ENCODE assay signal across 20 cellular contexts in the genomic region with DNA sequence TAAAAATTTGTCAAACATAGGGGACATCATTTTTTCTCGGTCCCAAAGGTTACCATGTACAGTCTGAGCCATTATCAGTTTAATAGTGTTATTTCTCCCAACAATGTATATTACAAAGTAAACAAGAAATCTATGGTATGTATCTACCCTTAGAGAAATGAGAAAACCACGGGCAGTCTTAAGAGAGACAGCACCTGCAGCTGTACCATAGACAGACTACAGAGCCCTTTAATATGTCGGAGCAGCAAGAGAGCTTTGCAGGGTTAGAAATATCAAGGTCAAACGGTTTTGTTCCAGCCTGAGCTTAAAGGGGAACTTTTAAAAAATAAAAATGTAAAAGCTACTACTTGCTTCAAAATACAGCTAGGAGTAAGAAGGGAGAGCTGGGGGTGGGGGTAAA. TPM values are rescaled to one million over a fixed set of nuclear protein-coding genes. Genes with fewer than 3 reads are reported as not detected.
A peak's percentile ranks its signal among the peaks of the same experiment; 100 is the strongest.
DNase-seq lines count a peak whose midpoint lies in the region; ATAC-seq, FAIRE-seq and TF ChIP-seq lines count a peak whose summit lies in the region.
"Had no signal": no experiment of that assay in that cellular context is flagged by ENCODE, and none has a peak within 500 bp of the region (broad histone marks: within the 10 kb centered on the region; RNA-seq: fewer than 3 reads in every experiment).

No MANE protein-coding gene starts in this region.

- H3K27ac ChIP-seq in mesenchymal stem cell (ENCODE audit: low read length, poor library complexity, severe bottlenecking) (no peak overlapping the region), testis (peak overlapping the region; percentile 9 to 25)
- H3K27ac ChIP-seq: 22Rv1, HL-60, SJCRH30 had no signal

- H4K91ac ChIP-seq in mesenchymal stem cell (ENCODE audit: low read length), result no peak overlapping the region

- peaks cover 25% of the 10 kb centered on the region for H3K79me1 ChIP-seq in mesenchymal stem cell (replicated peaks; ENCODE audit: low read length, poor library complexity, severe bottlenecking)

- no peaks in the 10 kb centered on the region for H3K9me3 Mint-ChIP-seq in activated CD4-positive, alpha-beta T cell treated with anti-CD3 and anti-CD28 coated beads for 36 hours (ENCODE audit: low read depth)
- H3K9me3 Mint-ChIP-seq in activated CD4-positive, alpha-beta T cell treated with anti-CD3 and anti-CD28 coated beads, Interleukin-2, amount 10 ng/mL, durations not matched to agents 24 days and 14 days, result no peaks in the 10 kb centered on the region
- H3K9me3 Mint-ChIP-seq in activated B cell treated with CpG ODN at 0.5 μM for 24 hours, result no peaks in the 10 kb centered on the region
- H3K9me3 Mint-ChIP-seq: CD4-positive, alpha-beta T cell had no signal

- H2BK15ac ChIP-seq in mesenchymal stem cell (ENCODE audit: low read depth, poor library complexity, severe bottlenecking), result no peak overlapping the region

- H3K36me3 ChIP-seq in mesenchymal stem cell (ENCODE audit: control insufficient read depth in 1 of 2, insufficient read depth in 2 of 2, low read depth in 1 of 2, low read length in 2 of 2), result peaks cover 0 to 10% of the 10 kb centered on the region in 2 experiments
- H3K36me3 ChIP-seq in testis (ENCODE audit: low read depth, missing control alignments), result no peaks in the 10 kb centered on the region
- H3K36me3 ChIP-seq: BE2C, HAP-1, SJCRH30 had no signal

- H3K14ac ChIP-seq in mesenchymal stem cell (ENCODE audit: low read length in 2 of 2), result no peak overlapping the region

- 97% methylated on average over 2 of the region's 4 CpGs for WGBS in mesenchymal stem cell
- 38 to 41% methylated on average over 4 of the region's 4 CpGs for WGBS in testis, 2 donors

- no peak overlapping the region for H2BK120ac ChIP-seq in mesenchymal stem cell (ENCODE audit: low read depth, low read length)

- H3K9ac ChIP-seq in mesenchymal stem cell (ENCODE audit: low read length), result peak overlapping the region; percentile 34

- peak overlapping the region; percentile 49 for H3K27ac Mint-ChIP-seq in activated CD4-positive, alpha-beta T cell treated with anti-CD3 and anti-CD28 coated beads for 36 hours
- no peak overlapping the region for H3K27ac Mint-ChIP-seq in activated CD4-positive, alpha-beta T cell treated with anti-CD3 and anti-CD28 coated beads, Interleukin-2, amount 10 ng/mL, durations not matched to agents 24 days and 14 days
- peak overlapping the region; percentile 59 for H3K27ac Mint-ChIP-seq in activated B cell treated with CpG ODN at 0.5 μM for 24 hours

- DNase-seq in activated CD4-positive, alpha-beta T cell treated with anti-CD3 and anti-CD28 coated beads for 36 hours, result no peak
- DNase-seq in activated CD4-positive, alpha-beta T cell treated with anti-CD3 and anti-CD28 coated beads, Interleukin-2, amount 10 ng/mL, durations not matched to agents 24 days and 14 days, result no peak
- DNase-seq in activated B cell treated with CpG ODN at 0.5 μM for 24 hours, result no peak
- no peak for DNase-seq in mesenchymal stem cell
- DNase-seq in testis, result no peak
- DNase-seq in GM12892 (ENCODE audit: insufficient read length), result no peak
- no peak for DNase-seq in occipital lobe (lab: John Stamatoyannopoulos, UW)
- DNase-seq: BE2C; Calu3; CD4-positive, alpha-beta T cell; NCI-H1105 treated with DMSO at 0.1 percent for 48 hours; NCI-H1694 treated with DMSO at 0.1 percent for 48 hours; NCI-H345; NCI-H526 treated with DMSO at 0.1 percent for 48 hours; SJCRH30 had no signal

- no peak for TF ChIP-seq CTCF in activated B cell treated with CpG ODN at 0.5 μM for 24 hours (IDR thresholded peaks at IDR 0.05)
- TF ChIP-seq CTCF in testis (IDR thresholded peaks at IDR 0.05), result no peak

- H2BK12ac ChIP-seq in mesenchymal stem cell (ENCODE audit: low read length in 2 of 2), result no peak overlapping the region

- no peak overlapping the region for H3K4me3 Mint-ChIP-seq in activated CD4-positive, alpha-beta T cell treated with anti-CD3 and anti-CD28 coated beads for 36 hours
- H3K4me3 Mint-ChIP-seq in activated CD4-positive, alpha-beta T cell treated with anti-CD3 and anti-CD28 coated beads, Interleukin-2, amount 10 ng/mL, durations not matched to agents 24 days and 14 days, result no peak overlapping the region
- peak overlapping the region; percentile 28 for H3K4me3 Mint-ChIP-seq in activated B cell treated with CpG ODN at 0.5 μM for 24 hours
- H3K4me3 Mint-ChIP-seq: CD4-positive, alpha-beta T cell had no signal

- no peak overlapping the region for H3K4me2 ChIP-seq in mesenchymal stem cell (ENCODE audit: low read length, poor library complexity, severe bottlenecking)

- H3K4me1 Mint-ChIP-seq in activated CD4-positive, alpha-beta T cell treated with anti-CD3 and anti-CD28 coated beads for 36 hours, result peaks cover 63% of the 10 kb centered on the region
- peaks cover 42% of the 10 kb centered on the region for H3K4me1 Mint-ChIP-seq in activated CD4-positive, alpha-beta T cell treated with anti-CD3 and anti-CD28 coated beads, Interleukin-2, amount 10 ng/mL, durations not matched to agents 24 days and 14 days
- H3K4me1 Mint-ChIP-seq in activated B cell treated with CpG ODN at 0.5 μM for 24 hours, result peaks cover 96% of the 10 kb centered on the region

- no peak overlapping the region for H3K4me3 ChIP-seq in mesenchymal stem cell (ENCODE audit: insufficient read depth in 1 of 2, low read depth in 1 of 2, low read length in 2 of 2)
- H3K4me3 ChIP-seq in testis, result no peak overlapping the region
- H3K4me3 ChIP-seq: HAP-1, SJCRH30 had no signal

- H4K8ac ChIP-seq in mesenchymal stem cell (ENCODE audit: low read length), result no peak overlapping the region

- no peak for ATAC-seq in activated CD4-positive, alpha-beta T cell treated with anti-CD3 and anti-CD28 coated beads for 36 hours
- no peak for ATAC-seq in activated B cell treated with CpG ODN at 0.5 μM for 24 hours (ENCODE audit: low read depth)
- no peak for ATAC-seq in GM19463 (IDR thresholded peaks at IDR 0.05; ENCODE audit: unreplicated experiment)

- H3K23ac ChIP-seq in mesenchymal stem cell (ENCODE audit: low read length in 2 of 2), result no peak overlapping the region

- H2AK5ac ChIP-seq in mesenchymal stem cell (ENCODE audit: low read length, severe bottlenecking), result no peak overlapping the region

- no peak for TF ChIP-seq POLR2A in testis (IDR thresholded peaks at IDR 0.05)
- TF ChIP-seq POLR2A in GM12892 (IDR thresholded peaks at IDR 0.05; ENCODE audit: low read depth, low read length), result no peak

- no peaks in the 10 kb centered on the region for H3K27me3 ChIP-seq in mesenchymal stem cell (ENCODE audit: control insufficient read depth in 1 of 2, insufficient read depth in 1 of 2, low read length in 2 of 2)
- no peaks in the 10 kb centered on the region for H3K27me3 ChIP-seq in testis
- H3K27me3 ChIP-seq: BE2C, SJCRH30 had no signal

- H2AFZ ChIP-seq in mesenchymal stem cell (ENCODE audit: low read depth, low read length), result no peak overlapping the region

- no peaks in the 10 kb centered on the region for H3K27me3 Mint-ChIP-seq in activated CD4-positive, alpha-beta T cell treated with anti-CD3 and anti-CD28 coated beads for 36 hours
- no peaks in the 10 kb centered on the region for H3K27me3 Mint-ChIP-seq in activated CD4-positive, alpha-beta T cell treated with anti-CD3 and anti-CD28 coated beads, Interleukin-2, amount 10 ng/mL, durations not matched to agents 24 days and 14 days
- no peaks in the 10 kb centered on the region for H3K27me3 Mint-ChIP-seq in activated B cell treated with CpG ODN at 0.5 μM for 24 hours
- H3K27me3 Mint-ChIP-seq: CD4-positive, alpha-beta T cell had no signal

- H3K4me1 ChIP-seq in mesenchymal stem cell (ENCODE audit: control insufficient read depth, insufficient read depth, low read depth, low read length) (peaks cover 13% of the 10 kb centered on the region), testis (peaks cover 42% of the 10 kb centered on the region)
- H3K4me1 ChIP-seq: BE2C, HAP-1, SJCRH30 had no signal

- H3K36me3 Mint-ChIP-seq in activated CD4-positive, alpha-beta T cell treated with anti-CD3 and anti-CD28 coated beads for 36 hours (ENCODE audit: low read depth), result peaks cover 3% of the 10 kb centered on the region
- peaks cover 13% of the 10 kb centered on the region for H3K36me3 Mint-ChIP-seq in activated CD4-positive, alpha-beta T cell treated with anti-CD3 and anti-CD28 coated beads, Interleukin-2, amount 10 ng/mL, durations not matched to agents 24 days and 14 days (ENCODE audit: low read depth)
- peaks cover 31% of the 10 kb centered on the region for H3K36me3 Mint-ChIP-seq in activated B cell treated with CpG ODN at 0.5 μM for 24 hours (ENCODE audit: low read depth)

- no peak overlapping the region for H3K18ac ChIP-seq in mesenchymal stem cell (ENCODE audit: low read depth in 1 of 2, low read length in 2 of 2)

- H3K9me3 ChIP-seq in mesenchymal stem cell (ENCODE audit: control insufficient read depth, low read length) (no peaks in the 10 kb centered on the region), testis (no peaks in the 10 kb centered on the region)
- H3K9me3 ChIP-seq: BE2C, HAP-1, SJCRH30 had no signal

- CTCF ChIA-PET in activated CD4-positive, alpha-beta T cell treated with anti-CD3 and anti-CD28 coated beads for 36 hours (lab: Charles Lee), result interaction anchor here (0.5 to 8.4 kb wide), 8 partner anchors 8 to 568 kb away, joined by 3 to 51 read pairs (median 4); no protein-coding TSS in a partner anchor
- CTCF ChIA-PET in activated B cell treated with CpG ODN at 0.5 μM for 24 hours (lab: Charles Lee), result interaction anchor here (1.6 kb wide), 2 partner anchors 22 to 126 kb away, joined by 4 to 5 read pairs; no protein-coding TSS in a partner anchor

- POLR2A ChIA-PET in activated CD4-positive, alpha-beta T cell treated with anti-CD3 and anti-CD28 coated beads for 36 hours (lab: Charles Lee), result no interaction called here
- POLR2A ChIA-PET in activated B cell treated with CpG ODN at 0.5 μM for 24 hours (lab: Charles Lee), result interaction anchor here (0.9 to 2.3 kb wide), 5 partner anchors 9 to 82 kb away, joined by 4 to 11 read pairs (median 7); no protein-coding TSS in a partner anchor

- H3K4ac ChIP-seq in mesenchymal stem cell (ENCODE audit: low read depth in 1 of 2, low read length in 2 of 2), result no peak overlapping the region

- FAIRE-seq in GM12892 (lab: Jason Lieb, UNC), result no peak
- FAIRE-seq: HTR-8/SVneo had no signal

- H2BK5ac ChIP-seq in mesenchymal stem cell (ENCODE audit: low read depth, low read length, poor library complexity, severe bottlenecking), result no peak overlapping the region

- intact Hi-C loops in activated CD4-positive, alpha-beta T cell treated with anti-CD3 and anti-CD28 coated beads for 36 hours (cut with DNase I, micrococcal nuclease), result no loop called here
- intact Hi-C loops in activated CD4-positive, alpha-beta T cell treated with anti-CD3 and anti-CD28 coated beads, Interleukin-2, amount 10 ng/mL, durations not matched to agents 24 days and 14 days (cut with micrococcal nuclease), result no loop called here
- intact Hi-C loops in activated B cell treated with CpG ODN at 0.5 μM for 24 hours (cut with micrococcal nuclease) (no loop called here), testis (cut with DNase I; ENCODE audit: low total_unique reads) (no loop called here)

RNA-seq across cellular contexts. Expression of a gene that starts 53.2 kb away (rescaled TPM):
- total RNA-seq in activated CD4-positive, alpha-beta T cell treated with anti-CD3 and anti-CD28 coated beads for 36 hours, result 1 to 10 TPM; 8.9 to 9.4 TPM
- 19.5 and 19.8 TPM in 2 replicates for total RNA-seq in activated CD4-positive, alpha-beta T cell treated with anti-CD3 and anti-CD28 coated beads, Interleukin-2, amount 10 ng/mL, durations not matched to agents 24 days and 14 days
- total RNA-seq in activated B cell treated with CpG ODN at 0.5 μM for 24 hours, result 60.5 and 66.0 TPM in 2 replicates
- 8.4 TPM for polyA plus RNA-seq in mesenchymal stem cell (2013, experiment 1 of 2)
- polyA plus RNA-seq in mesenchymal stem cell (2013, experiment 2 of 2), result 8.4 TPM
- total RNA-seq in testis, result 100 to 1,000 TPM; 102 to 126 TPM
- polyA plus RNA-seq in testis (ENCODE audit: insufficient read depth, low read depth, low replicate concordance), result 86.7 TPM
- polyA plus RNA-seq in GM12892 (2012; ENCODE audit: missing spikeins), result 25.2 TPM
- total RNA-seq in occipital lobe, result 61.6 TPM
